ENCODE assay signal across 3 cellular contexts in genomic region chr3:45053805-45054195, GRCh38. TPM values are rescaled to one million over a fixed set of nuclear protein-coding genes. Genes with fewer than 3 reads are reported as not detected.
"Had no signal": no experiment of that assay in that cellular context is flagged by ENCODE, and none has a peak within 500 bp of the region (broad histone marks: within the 10 kb centered on the region; RNA-seq: fewer than 3 reads in every experiment).

No MANE protein-coding gene starts in this region.

RNA-seq across cellular contexts. Expression of gene CLEC3B, which starts 27.7 kb away (rescaled TPM):
- total RNA-seq: activated B cell treated with CpG ODN at 0.5 μM for 24 hours; activated T-helper 2 cell treated with anti-CD3 and anti-CD28 coated beads, Interferon-gamma antibody, Interleukin-2, Interleukin-4, amounts not matched to agents 10 μg/mL and 5 μg/mL and 100 μg/mL, durations not matched to agents 14 hours and 24 hours and 36 hours; SK-MEL-5 had no signal
